Comparison of ENCODE assay signal across 20 cellular contexts in genomic region chr1:76864383-76864782, GRCh38. TPM values are rescaled to one million over a fixed set of nuclear protein-coding genes. Genes with fewer than 3 reads are reported as not detected.
DNase-seq lines count a peak whose midpoint lies in the region; ATAC-seq and TF ChIP-seq lines count a peak whose summit lies in the region.
"Had no signal": no experiment of that assay in that cellular context is flagged by ENCODE, and none has a peak within 500 bp of the region (broad histone marks: within the 10 kb centered on the region; RNA-seq: fewer than 3 reads in every experiment).

No MANE protein-coding gene starts in this region.

- peak overlapping the region; percentile 45; the same call in 1 of the 2 replicates for H2BK120ac ChIP-seq in IMR-90 (ENCODE audit: low read depth, low read length)

- no peak overlapping the region for H3K56ac ChIP-seq in IMR-90 (ENCODE audit: extremely low read depth, insufficient read depth, low read length)

- peak overlapping the region; percentile 47; the same call in 1 of the 2 replicates for H2BK20ac ChIP-seq in IMR-90 (ENCODE audit: low read depth, low read length)

- no peak overlapping the region for H3K23ac ChIP-seq in IMR-90 (ENCODE audit: low read depth, low read length)

- no peak overlapping the region for H4K91ac ChIP-seq in IMR-90 (ENCODE audit: insufficient read depth, low read depth, low read length)

- H2BK5ac ChIP-seq in IMR-90 (ENCODE audit: low read depth, low read length, poor library complexity, severe bottlenecking): no peak overlapping the region

- H2AK9ac ChIP-seq in IMR-90 (replicated peaks; ENCODE audit: low read depth, low read length, poor library complexity): no peak overlapping the region

- intact Hi-C loops in IMR-90 (cut with micrococcal nuclease): loop anchor here (10.0 kb wide), 1 partner anchor 170 kb away; no protein-coding TSS in a partner anchor

- H3K36me3 ChIP-seq in IMR-90 (ENCODE audit: control insufficient read depth, insufficient read depth, low read length) (no peaks in the 10 kb centered on the region), neural progenitor cell (no peaks in the 10 kb centered on the region)
- H3K36me3 ChIP-seq in CD8-positive, alpha-beta memory T cell (ENCODE audit: insufficient read depth, low read length): no peaks in the 10 kb centered on the region
- H3K36me3 ChIP-seq: SJCRH30 had no signal

- BruUV-seq in IMR-90 (replicated peaks; lab: Mats Ljungman, UMichigan): no TSS peak

- no peak overlapping the region for H2AFZ ChIP-seq in IMR-90 (replicated peaks; ENCODE audit: low read length, poor library complexity)
- H2AFZ ChIP-seq in neural progenitor cell (replicated peaks): no peak overlapping the region

- no peak for TF ChIP-seq POLR2A in IMR-90 (IDR thresholded peaks at IDR 0.05; ENCODE audit: low read depth, low read length)

- H2BK15ac ChIP-seq in IMR-90 (ENCODE audit: low read depth, low read length): no peak overlapping the region

- no peaks in the 10 kb centered on the region for H3K9me3 Mint-ChIP-seq in neural progenitor cell
- H3K9me3 Mint-ChIP-seq in CD8-positive, alpha-beta memory T cell: peaks cover 0 to 7% (median 0%) of the 10 kb centered on the region in 5 donors

- H3K79me2 ChIP-seq in neural progenitor cell (ENCODE audit: low read depth): peaks cover 8% of the 10 kb centered on the region

- dilution Hi-C loops in IMR-90 (cut with HindIII; ENCODE audit: low sequenced_read_pairs, unreplicated experiment): no loop called here

- H3K4me1 Mint-ChIP-seq in neural progenitor cell: peaks cover 21% of the 10 kb centered on the region
- peaks cover 0 to 13% (median 5%) of the 10 kb centered on the region in 3 donors for H3K4me1 Mint-ChIP-seq in CD8-positive, alpha-beta memory T cell

- no peak overlapping the region for H3K4ac ChIP-seq in IMR-90 (ENCODE audit: low read depth, low read length)

- peak; percentile 42 for DNase-seq in AG20443 (ENCODE audit: low spot score)
- DNase-seq in IMR-90: peak; percentile 4
- DNase-seq in astrocyte of the hippocampus (ENCODE audit: low read depth, low spot score): peak; percentile 21
- peak; percentile 11 for DNase-seq in neural progenitor cell (ENCODE audit: low spot score)
- no peak for DNase-seq in CD8-positive, alpha-beta memory T cell
- no peak for DNase-seq in NCI-H1105 treated with DMSO at 0.1 percent for 48 hours (lab: John Stamatoyannopoulos, UW)
- DNase-seq in activated effector memory CD4-positive, alpha-beta T cell treated with Interleukin-2 at 50 U/mL for 16 hours: no peak
- DNase-seq: C1 segment of cervical spinal cord, DMS79, H7, NCI-H1436, NCI-H2029, NCI-H2171, NCI-H526, PC-3, RPMI8226, SJCRH30 had no signal

- no peak overlapping the region for H3K18ac ChIP-seq in IMR-90 (ENCODE audit: low read depth, low read length)

- ATAC-seq in IMR-90 (ENCODE audit: low read depth) (no peak), GM18858 (IDR thresholded peaks at IDR 0.05; ENCODE audit: unreplicated experiment) (no peak)
- ATAC-seq: PC-3 had no signal

- H3K79me1 ChIP-seq in IMR-90 (ENCODE audit: low read depth in 1 of 2, low read length in 2 of 2): no peaks in the 10 kb centered on the region

- H3K27ac ChIP-seq in IMR-90 (ENCODE audit: insufficient read depth, low read length) (no peak overlapping the region), neural progenitor cell (no peak overlapping the region)
- no peak overlapping the region for H3K27ac ChIP-seq in CD8-positive, alpha-beta memory T cell (ENCODE audit: low read depth, low read length)
- H3K27ac ChIP-seq: HL-60, SJCRH30 had no signal

- in situ Hi-C loops in IMR-90 (cut with MboI; ENCODE audit: low sequenced_read_pairs): no loop called here

- H3K9me3 ChIP-seq in IMR-90 (ENCODE audit: control insufficient read depth, insufficient read depth, low read length): no peaks in the 10 kb centered on the region
- H3K9me3 ChIP-seq in neural progenitor cell (ENCODE audit: low read depth): no peaks in the 10 kb centered on the region
- no peaks in the 10 kb centered on the region for H3K9me3 ChIP-seq in CD8-positive, alpha-beta memory T cell (ENCODE audit: low read length)
- H3K9me3 ChIP-seq: SJCRH30 had no signal

- no peaks in the 10 kb centered on the region for H3K36me3 Mint-ChIP-seq in neural progenitor cell
- H3K36me3 Mint-ChIP-seq in CD8-positive, alpha-beta memory T cell: no peaks in the 10 kb centered on the region

- H4K20me1 ChIP-seq in IMR-90 (ENCODE audit: insufficient read depth, low read length) (no peaks in the 10 kb centered on the region), neural progenitor cell (ENCODE audit: low read depth) (peaks cover 10% of the 10 kb centered on the region)

- no peak overlapping the region for H4K5ac ChIP-seq in IMR-90 (ENCODE audit: low read depth, low read length)

- peaks cover 2% of the 10 kb centered on the region for H3K27me3 Mint-ChIP-seq in neural progenitor cell (ENCODE audit: insufficient read depth, low read depth)
- peaks cover 17 to 59% of the 10 kb centered on the region in 2 donors for H3K27me3 Mint-ChIP-seq in CD8-positive, alpha-beta memory T cell

- H3K27ac Mint-ChIP-seq in neural progenitor cell: no peak overlapping the region
- no peak overlapping the region for H3K27ac Mint-ChIP-seq in CD8-positive, alpha-beta memory T cell

- WGBS in IMR-90 (ENCODE audit: extremely low coverage in 2 of 2, insufficient read length in 1 of 2), 2 experiments: no CpG with 5 or more reads among the region's 5 CpGs

- CTCF ChIA-PET in IMR-90 (lab: Yijun Ruan, JAX): no interaction called here
- CTCF ChIA-PET in CD8-positive, alpha-beta memory T cell (lab: Charles Lee): no interaction called here

- no peak overlapping the region for H2AK5ac ChIP-seq in IMR-90 (ENCODE audit: low read depth, low read length)

- H3K27me3 ChIP-seq in IMR-90 (ENCODE audit: control insufficient read depth, insufficient read depth, low read length) (peaks cover 24% of the 10 kb centered on the region), neural progenitor cell (peaks cover 10% of the 10 kb centered on the region)
- peaks cover 4% of the 10 kb centered on the region for H3K27me3 ChIP-seq in CD8-positive, alpha-beta memory T cell (ENCODE audit: insufficient read depth, low read length, poor library complexity, severe bottlenecking)
- H3K27me3 ChIP-seq: SJCRH30 had no signal

- H3K4me2 ChIP-seq in IMR-90 (ENCODE audit: low read depth, low read length) (no peak overlapping the region), neural progenitor cell (no peak overlapping the region)

- no peak overlapping the region for H3K14ac ChIP-seq in IMR-90 (replicated peaks; ENCODE audit: low read depth, low read length)

- H3K4me1 ChIP-seq in IMR-90 (ENCODE audit: control insufficient read depth, insufficient read depth, low read length): peaks cover 2% of the 10 kb centered on the region; the same call in 1 of the 2 replicates
- no peaks in the 10 kb centered on the region for H3K4me1 ChIP-seq in neural progenitor cell
- H3K4me1 ChIP-seq in CD8-positive, alpha-beta memory T cell (ENCODE audit: insufficient read depth, low read length): no peaks in the 10 kb centered on the region
- H3K4me1 ChIP-seq: SJCRH30 had no signal

- H3F3A ChIP-seq in neural progenitor cell (ENCODE audit: low read depth): no peaks in the 10 kb centered on the region

- POLR2A ChIA-PET in IMR-90 (lab: Charles Lee; ENCODE audit: unreplicated experiment): no interaction called here
- POLR2A ChIA-PET in CD8-positive, alpha-beta memory T cell (lab: Charles Lee): no interaction called here

- H4K8ac ChIP-seq in IMR-90 (ENCODE audit: low read depth in 2 of 2, low read length in 2 of 2): no peak overlapping the region

- H3K9ac ChIP-seq in IMR-90 (ENCODE audit: low read depth, low read length) (no peak overlapping the region), neural progenitor cell (no peak overlapping the region)

- TF ChIP-seq CTCF in IMR-90 (conservative IDR thresholded peaks at IDR 0.05; ENCODE audit: low read depth, low read length): no peak
- no peak for TF ChIP-seq CTCF in neural progenitor cell (IDR thresholded peaks at IDR 0.05)

- no peak for TF ChIP-seq RAD21 in IMR-90 (IDR thresholded peaks at IDR 0.05; ENCODE audit: low read length)

- no peak overlapping the region for H3K4me3 ChIP-seq in IMR-90 (ENCODE audit: insufficient read depth, low read depth, low read length)
- H3K4me3 ChIP-seq in neural progenitor cell: no peak overlapping the region
- H3K4me3 ChIP-seq in CD8-positive, alpha-beta memory T cell (ENCODE audit: low read length): no peak overlapping the region
- H3K4me3 ChIP-seq: SJCRH30 had no signal

- H3K9me1 ChIP-seq in IMR-90 (ENCODE audit: insufficient read depth, low read length): no peaks in the 10 kb centered on the region

- H3K4me3 Mint-ChIP-seq in neural progenitor cell: no peak overlapping the region
- no peak overlapping the region for H3K4me3 Mint-ChIP-seq in CD8-positive, alpha-beta memory T cell

TF ChIP-seq in IMR-90, 13 proteins besides CTCF, POLR2A, EP300 and RAD21 (continues in another document):
- TF ChIP-seq CHD1 (IDR thresholded peaks at IDR 0.05; ENCODE audit: low read depth, low read length): no peak
- TF ChIP-seq RFX5 (IDR thresholded peaks at IDR 0.05; ENCODE audit: low read depth, low read length): no peak
- TF ChIP-seq NFE2L2 (IDR thresholded peaks at IDR 0.05; ENCODE audit: low read depth, low read length): no peak
- TF ChIP-seq CEBPB (IDR thresholded peaks at IDR 0.05; ENCODE audit: low read depth, low read length): no peak
- TF ChIP-seq MAFK (IDR thresholded peaks at IDR 0.05; ENCODE audit: low read depth, low read length): no peak
- no peak for TF ChIP-seq FOS (IDR thresholded peaks at IDR 0.05; ENCODE audit: low read depth, low read length)
- TF ChIP-seq RCOR1 (IDR thresholded peaks at IDR 0.05; ENCODE audit: insufficient replicate concordance, low read length): no peak
- TF ChIP-seq USF2 (IDR thresholded peaks at IDR 0.05; ENCODE audit: low read depth, low read length): no peak
- TF ChIP-seq MAZ (IDR thresholded peaks at IDR 0.05; ENCODE audit: borderline replicate concordance, low read depth, low read length): no peak

RNA-seq across cellular contexts. Expression of gene ST6GALNAC5, which starts 2.9 kb away (rescaled TPM):
- total RNA-seq in IMR-90 (2012; rRNA removed) (2.8 and 3.4 TPM in 2 replicates), neural progenitor cell (ENCODE audit: low replicate concordance) (30.7 and 35.9 TPM in 2 replicates)
- polyA plus RNA-seq in IMR-90 (2012; rRNA removed): 3.7 and 4.0 TPM in 2 replicates
- 3.1 and 5.7 TPM in 2 replicates for polyA plus RNA-seq in IMR-90 (2012; cell fraction: cytosol; rRNA removed)
- polyA plus RNA-seq in IMR-90 (2012; cell fraction: nucleus; rRNA removed; ENCODE audit: low replicate concordance): 2.8 and 3.9 TPM in 2 replicates
- total RNA-seq in CD8-positive, alpha-beta memory T cell: not detected
- polyA plus RNA-seq in CD8-positive, alpha-beta memory T cell: not detected
- total RNA-seq: G401, SJCRH30 had no signal

Comparison
In these comparisons a context has a peak if more than half of its experiments do, and no peak if none do; other contexts are left out.
1. DNase-seq: peak in AG20443 (single experiment), IMR-90 (single experiment), astrocyte of the hippocampus (single experiment) and neural progenitor cell (single experiment); none in CD8-positive, alpha-beta memory T cell (0 of 5), NCI-H1105 treated with DMSO at 0.1 percent for 48 hours (single experiment) and activated effector memory CD4-positive, alpha-beta T cell treated with Interleukin-2 at 50 U/mL for 16 hours (single experiment).